ENCODE assay signal across 28 cellular contexts in the genomic region with DNA sequence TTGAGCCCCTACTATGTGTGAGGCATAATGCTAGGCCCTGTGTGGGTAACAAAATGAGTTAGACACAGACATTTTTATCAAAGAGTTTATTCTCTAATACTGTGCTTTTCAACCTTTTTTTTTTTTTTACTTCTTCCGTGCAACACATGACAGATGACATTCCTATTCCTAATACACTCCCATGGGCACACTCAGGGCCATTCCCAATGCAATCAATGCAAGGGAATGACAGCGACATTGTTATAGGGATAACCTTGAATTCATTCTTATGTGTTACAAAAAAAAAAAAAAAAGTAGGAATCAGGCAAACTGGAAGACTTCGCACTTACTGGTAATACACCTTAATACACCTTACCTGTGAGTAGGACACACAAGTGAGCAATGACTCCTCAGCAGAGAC.
"Had no signal": no experiment of that assay in that cellular context is flagged by ENCODE, and none has a peak within 500 bp of the region (broad histone marks: within the 10 kb centered on the region; RNA-seq: fewer than 3 reads in every experiment).

No MANE protein-coding gene starts in this region.

- H3K4me3 Mint-ChIP-seq: stimulated activated effector memory CD8-positive, alpha-beta T cell treated with anti-CD3 and anti-CD28 coated beads, Interleukin-12 subunit alpha, Interleukin-12 subunit beta, amount 100 ng/mL, for 72 hours; stimulated activated memory B cell treated with anti-CD40 and anti-IgM and Interleukin-4, amounts not matched to agents 10 μg/mL and 1 μg/mL and 100 μg/mL, for 72 hours; stimulated activated naive B cell treated with anti-CD40 and anti-IgM and Interleukin-4, amounts not matched to agents 10 μg/mL and 1 μg/mL and 100 μg/mL, for 72 hours; stimulated activated naive CD8-positive, alpha-beta T cell treated with anti-CD3 and anti-CD28 coated beads, Interleukin-15, amount 100 ng/mL, for 72 hours; stimulated activated naive CD8-positive, alpha-beta T cell treated with anti-CD3 and anti-CD28 coated beads, Interleukin-15, Interleukin-2, amounts not matched to agents 100 ng/mL and 50 ng/mL, for 24 hours; type B pancreatic cell had no signal

- H3K27ac Mint-ChIP-seq: stimulated activated effector memory CD8-positive, alpha-beta T cell treated with anti-CD3 and anti-CD28 coated beads, Interleukin-12 subunit alpha, Interleukin-12 subunit beta, amount 100 ng/mL, for 72 hours; stimulated activated memory B cell treated with anti-CD40 and anti-IgM and Interleukin-4, amounts not matched to agents 10 μg/mL and 1 μg/mL and 100 μg/mL, for 72 hours; stimulated activated naive B cell treated with anti-CD40 and anti-IgM and Interleukin-4, amounts not matched to agents 10 μg/mL and 1 μg/mL and 100 μg/mL, for 72 hours; stimulated activated naive CD8-positive, alpha-beta T cell treated with anti-CD3 and anti-CD28 coated beads, Interleukin-15, amount 100 ng/mL, for 72 hours; stimulated activated naive CD8-positive, alpha-beta T cell treated with anti-CD3 and anti-CD28 coated beads, Interleukin-15, Interleukin-2, amounts not matched to agents 100 ng/mL and 50 ng/mL, for 24 hours; type B pancreatic cell had no signal

- H3K27ac ChIP-seq: stomach, suprapubic skin, testis, thoracic aorta, thyroid gland, tibial artery, tibial nerve, transverse colon, upper lobe of left lung, upper lobe of right lung, uterus, vagina had no signal

- H3K27me3 Mint-ChIP-seq: type B pancreatic cell had no signal

- H3K9me3 ChIP-seq: stomach, suprapubic skin, testis, thoracic aorta, thyroid gland, tibial artery, tibial nerve, transverse colon, upper lobe of left lung, upper lobe of right lung, uterus, vagina had no signal

- DNase-seq: stimulated activated CD4-positive, alpha-beta T cell treated with anti-CD3 and anti-CD28 coated beads, Interleukin-2, amount 100 ng/mL, for 48 hours; stimulated activated CD4-positive, alpha-beta T cell treated with anti-CD3 and anti-CD28 coated beads, Interleukin-4, amount 100 ng/mL, for 1 hour; stimulated activated CD4-positive, alpha-beta T cell treated with anti-CD3 and anti-CD28 coated beads, Interleukin-4, amount 100 ng/mL, for 24 hours; stimulated activated CD4-positive, alpha-beta T cell treated with anti-CD3 and anti-CD28 coated beads, Interleukin-4, amount 100 ng/mL, for 4 hours; stimulated activated CD8-positive, alpha-beta memory T cell treated with anti-CD3 and anti-CD28 coated beads, Interleukin-4, amount 100 ng/mL, for 48 hours; stimulated activated naive B cell treated with anti-CD40 and anti-IgM and Interleukin-4, amounts not matched to agents 10 μg/mL and 1 μg/mL and 100 μg/mL, for 72 hours; stimulated activated naive CD4-positive, alpha-beta T cell; stimulated activated naive CD4-positive, alpha-beta T cell treated with Interleukin-2 at 50 U/mL for 16 hours; stimulated activated naive CD8-positive, alpha-beta T cell treated with anti-CD3 and anti-CD28 coated beads, Interleukin-15, amount 100 ng/mL, for 72 hours; stimulated activated naive CD8-positive, alpha-beta T cell treated with anti-CD3 and anti-CD28 coated beads, Interleukin-15, Interleukin-2, amounts not matched to agents 100 U/mL and 50 U/mL, for 24 hours; stomach; substantia nigra; testis; thyroid gland; tibial artery; transverse colon; trophoblast cell; upper lobe of left lung; upper lobe of right lung; uterus had no signal

- H3K36me3 ChIP-seq: stomach, suprapubic skin, thoracic aorta, thyroid gland, tibial artery, tibial nerve, transverse colon, upper lobe of left lung, upper lobe of right lung, uterus, vagina had no signal

- H3K36me3 Mint-ChIP-seq: stimulated activated effector memory CD8-positive, alpha-beta T cell treated with anti-CD3 and anti-CD28 coated beads, Interleukin-12 subunit alpha, Interleukin-12 subunit beta, amount 100 ng/mL, for 72 hours; stimulated activated memory B cell treated with anti-CD40 and anti-IgM and Interleukin-4, amounts not matched to agents 10 μg/mL and 1 μg/mL and 100 μg/mL, for 72 hours; stimulated activated naive B cell treated with anti-CD40 and anti-IgM and Interleukin-4, amounts not matched to agents 10 μg/mL and 1 μg/mL and 100 μg/mL, for 72 hours; type B pancreatic cell had no signal

- H3K4me3 ChIP-seq: stomach, suprapubic skin, testis, thoracic aorta, thyroid gland, tibial artery, tibial nerve, transverse colon, upper lobe of left lung, upper lobe of right lung, uterus, vagina had no signal

- H3K9me3 Mint-ChIP-seq: stimulated activated effector memory CD8-positive, alpha-beta T cell treated with anti-CD3 and anti-CD28 coated beads, Interleukin-12 subunit alpha, Interleukin-12 subunit beta, amount 100 ng/mL, for 72 hours; stimulated activated memory B cell treated with anti-CD40 and anti-IgM and Interleukin-4, amounts not matched to agents 10 μg/mL and 1 μg/mL and 100 μg/mL, for 72 hours; stimulated activated naive B cell treated with anti-CD40 and anti-IgM and Interleukin-4, amounts not matched to agents 10 μg/mL and 1 μg/mL and 100 μg/mL, for 72 hours; stimulated activated naive CD8-positive, alpha-beta T cell treated with anti-CD3 and anti-CD28 coated beads, Interleukin-15, amount 100 ng/mL, for 72 hours; stimulated activated naive CD8-positive, alpha-beta T cell treated with anti-CD3 and anti-CD28 coated beads, Interleukin-15, Interleukin-2, amounts not matched to agents 100 ng/mL and 50 ng/mL, for 24 hours; type B pancreatic cell had no signal

- H3K27me3 ChIP-seq: stomach, suprapubic skin, testis, thyroid gland, tibial nerve, transverse colon, upper lobe of left lung, uterus, vagina had no signal

- H3K4me1 Mint-ChIP-seq: stimulated activated effector memory CD8-positive, alpha-beta T cell treated with anti-CD3 and anti-CD28 coated beads, Interleukin-12 subunit alpha, Interleukin-12 subunit beta, amount 100 ng/mL, for 72 hours; stimulated activated memory B cell treated with anti-CD40 and anti-IgM and Interleukin-4, amounts not matched to agents 10 μg/mL and 1 μg/mL and 100 μg/mL, for 72 hours; stimulated activated naive B cell treated with anti-CD40 and anti-IgM and Interleukin-4, amounts not matched to agents 10 μg/mL and 1 μg/mL and 100 μg/mL, for 72 hours; stimulated activated naive CD8-positive, alpha-beta T cell treated with anti-CD3 and anti-CD28 coated beads, Interleukin-15, amount 100 ng/mL, for 72 hours had no signal

- ATAC-seq: stimulated activated effector memory CD8-positive, alpha-beta T cell treated with anti-CD3 and anti-CD28 coated beads, Interleukin-12 subunit alpha, Interleukin-12 subunit beta, amount 100 ng/mL, for 72 hours; stimulated activated memory B cell treated with anti-CD40 and anti-IgM and Interleukin-4, amounts not matched to agents 10 μg/mL and 1 μg/mL and 100 μg/mL, for 72 hours; stimulated activated naive B cell treated with anti-CD40 and anti-IgM and Interleukin-4, amounts not matched to agents 10 μg/mL and 1 μg/mL and 100 μg/mL, for 72 hours; stimulated activated naive CD8-positive, alpha-beta T cell treated with anti-CD3 and anti-CD28 coated beads, Interleukin-15, amount 100 ng/mL, for 72 hours; stimulated activated naive CD8-positive, alpha-beta T cell treated with anti-CD3 and anti-CD28 coated beads, Interleukin-15, Interleukin-2, amounts not matched to agents 100 U/mL and 50 U/mL, for 24 hours; upper lobe of right lung had no signal
